Comparison of ENCODE assay signal across 1 cellular context in genomic region chr16:4330277-4330882, GRCh38.
TF ChIP-seq lines count a peak whose summit lies in the region.

No MANE protein-coding gene starts in this region.

TF ChIP-seq in endothelial cell of umbilical vein, 7 proteins besides CTCF, POLR2A, EP300 and RAD21 (continued from another document):
- TF ChIP-seq GATA2 (IDR thresholded peaks at IDR 0.05; ENCODE audit: insufficient read depth, insufficient read length, low read depth, low read length) = no peak
- TF ChIP-seq, protein P1, sequence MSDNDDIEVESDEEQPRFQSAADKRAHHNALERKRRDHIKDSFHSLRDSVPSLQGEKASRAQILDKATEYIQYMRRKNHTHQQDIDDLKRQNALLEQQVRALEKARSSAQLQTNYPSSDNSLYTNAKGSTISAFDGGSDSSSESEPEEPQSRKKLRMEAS (IDR thresholded peaks at IDR 0.05; ENCODE audit: insufficient read depth, insufficient read length) = no peak
- no peak for TF ChIP-seq FOS (IDR thresholded peaks at IDR 0.05; ENCODE audit: borderline replicate concordance, insufficient read depth, low read length)
- no peak for TF ChIP-seq JUN (IDR thresholded peaks at IDR 0.05; ENCODE audit: borderline replicate concordance, insufficient read depth, insufficient read length, low read depth)
